1 cellular context compared by ENCODE assay signal in genomic region chr3:38164966-38165721, GRCh38.
TF ChIP-seq lines count a peak whose summit lies in the region.

OXSR1 (plus strand) TSS chr3:38165537; CDS start chr3:38165877, 340 bp downstream.

TF ChIP-seq in HepG2, 621 proteins besides CTCF, POLR2A, EP300 and RAD21 (continued from another document and continues in another):
- no peak for TF ChIP-seq ATF5 (CRISPR knock-in tag; IDR thresholded peaks at IDR 0.05; ENCODE audit: low read depth)
- peak; percentile 58; the same call in 1 of the 2 replicates for TF ChIP-seq SRY (CRISPR knock-in tag; IDR thresholded peaks at IDR 0.05)
- TF ChIP-seq TBP (CRISPR knock-in tag; IDR thresholded peaks at IDR 0.05) = 0 out of 2 replicates have a peak, but pooled peaks have one; percentile 39
- TF ChIP-seq TSC22D2 (CRISPR knock-in tag; IDR thresholded peaks at IDR 0.05; ENCODE audit: borderline replicate concordance) = peak; percentile 50; the same call in 1 of the 2 replicates
- peak; percentile 14; the same call in 1 of the 2 replicates for TF ChIP-seq BCL6 (CRISPR knock-in tag; IDR thresholded peaks at IDR 0.05)
- no peak for TF ChIP-seq MEIS1 (CRISPR knock-in tag; IDR thresholded peaks at IDR 0.05; ENCODE audit: borderline replicate concordance)
- no peak for TF ChIP-seq SIN3B (IDR thresholded peaks at IDR 0.05; ENCODE audit: low read length)
- peak; percentile 53; the same call in 1 of the 2 replicates for TF ChIP-seq MEIS2 (CRISPR knock-in tag; IDR thresholded peaks at IDR 0.05)
- TF ChIP-seq GLMP (CRISPR knock-in tag; IDR thresholded peaks at IDR 0.05; ENCODE audit: borderline replicate concordance) = no peak
- TF ChIP-seq HHEX (CRISPR knock-in tag; IDR thresholded peaks at IDR 0.05) = no peak
- TF ChIP-seq TFAP4 (IDR thresholded peaks at IDR 0.05; ENCODE audit: borderline replicate concordance, low read depth) = peak; percentile 62; the same call in 1 of the 2 replicates
- TF ChIP-seq ZNF256 (CRISPR knock-in tag; conservative IDR thresholded peaks at IDR 0.05) = peak; percentile 85; the same call in 1 of the 2 replicates
- TF ChIP-seq ZNF607 (CRISPR knock-in tag; IDR thresholded peaks at IDR 0.05; ENCODE audit: borderline replicate concordance) = no peak; the same call in 1 of the 2 replicates
- no peak for TF ChIP-seq ZNF382 (CRISPR knock-in tag; IDR thresholded peaks at IDR 0.05; ENCODE audit: borderline replicate concordance)
- TF ChIP-seq ZNF549 (CRISPR knock-in tag; IDR thresholded peaks at IDR 0.05) = no peak
- TF ChIP-seq ZNF614 (CRISPR knock-in tag; IDR thresholded peaks at IDR 0.05; ENCODE audit: borderline replicate concordance) = peak; percentile 71; the same call in 1 of the 2 replicates
- TF ChIP-seq HMG20B (CRISPR knock-in tag; conservative IDR thresholded peaks at IDR 0.05) = 0 out of 2 replicates have a peak, but pooled peaks have one; percentile 15
- no peak for TF ChIP-seq ZSCAN12 (CRISPR knock-in tag; IDR thresholded peaks at IDR 0.05)
- TF ChIP-seq FOXK2 (IDR thresholded peaks at IDR 0.05) = no peak
- peak; percentile 94 for TF ChIP-seq ATF7 (IDR thresholded peaks at IDR 0.05)
- no peak for TF ChIP-seq ATF7 (CRISPR knock-in tag; IDR thresholded peaks at IDR 0.05)
- TF ChIP-seq ZFYVE20 (CRISPR knock-in tag; IDR thresholded peaks at IDR 0.05; ENCODE audit: borderline replicate concordance, low read depth) = 0 out of 2 replicates have a peak, but pooled peaks have one; percentile 76
- TF ChIP-seq KDM6A (CRISPR knock-in tag; IDR thresholded peaks at IDR 0.05; ENCODE audit: low read depth) = peak; percentile 16; the same call in 1 of the 2 replicates
- peak; percentile 29; the same call in 1 of the 2 replicates for TF ChIP-seq ZFP1 (CRISPR knock-in tag; IDR thresholded peaks at IDR 0.05)
- no peak for TF ChIP-seq SRSF4 (IDR thresholded peaks at IDR 0.05; ENCODE audit: low read depth, low read length, poor library complexity, severe bottlenecking)
- peak; percentile 93; the same call in 1 of the 2 replicates for TF ChIP-seq MTA1 (CRISPR knock-in tag; IDR thresholded peaks at IDR 0.05; ENCODE audit: borderline replicate concordance)
- peak; percentile 87 for TF ChIP-seq ZNF121 (CRISPR knock-in tag; IDR thresholded peaks at IDR 0.05)
- TF ChIP-seq RXRA (CRISPR knock-in tag; IDR thresholded peaks at IDR 0.05) = no peak; the same call in none of the 2 replicates
- TF ChIP-seq SUZ12 (IDR thresholded peaks at IDR 0.05; ENCODE audit: low read depth, low read length) = no peak
- peak; percentile 41 for TF ChIP-seq MIER3 (CRISPR knock-in tag; IDR thresholded peaks at IDR 0.05; ENCODE audit: borderline replicate concordance)
- TF ChIP-seq CENPBD1 (CRISPR knock-in tag; IDR thresholded peaks at IDR 0.05; ENCODE audit: borderline replicate concordance, low read depth) = 0 out of 2 replicates have a peak, but pooled peaks have one; percentile 83
- no peak; the same call in 1 of the 2 replicates for TF ChIP-seq JUNB (CRISPR knock-in tag; IDR thresholded peaks at IDR 0.05; ENCODE audit: borderline replicate concordance)
- peak; percentile 31; the same call in 1 of the 2 replicates for TF ChIP-seq TFE3 (CRISPR knock-in tag; IDR thresholded peaks at IDR 0.05)
- 0 out of 2 replicates have a peak, but pooled peaks have one; percentile 15 for TF ChIP-seq ZNF749 (CRISPR knock-in tag; IDR thresholded peaks at IDR 0.05; ENCODE audit: borderline replicate concordance)
- no peak for TF ChIP-seq ZBTB40 (IDR thresholded peaks at IDR 0.05)
- TF ChIP-seq ZBTB40 (CRISPR knock-in tag; IDR thresholded peaks at IDR 0.05) = no peak; the same call in none of the 2 replicates
- peak; percentile 64 for TF ChIP-seq GABPA (IDR thresholded peaks at IDR 0.05; ENCODE audit: low read depth, low read length)
- peak; percentile 93 for TF ChIP-seq GABPA (CRISPR knock-in tag; IDR thresholded peaks at IDR 0.05; ENCODE audit: low read depth)
- peak; percentile 78 for TF ChIP-seq POLR2G (IDR thresholded peaks at IDR 0.05; ENCODE audit: low read depth, low read length)
- peak; percentile 66; the same call in 1 of the 2 replicates for TF ChIP-seq TP53 (CRISPR knock-in tag; conservative IDR thresholded peaks at IDR 0.05)
- TF ChIP-seq GFI1 (CRISPR knock-in tag; IDR thresholded peaks at IDR 0.05; ENCODE audit: borderline replicate concordance) = 0 out of 2 replicates have a peak, but pooled peaks have one; percentile 44
- no peak for TF ChIP-seq ZNF800 (CRISPR knock-in tag; IDR thresholded peaks at IDR 0.05)
- TF ChIP-seq ATF2 (CRISPR knock-in tag; IDR thresholded peaks at IDR 0.05) = peak; percentile 70; the same call in 1 of the 2 replicates
- TF ChIP-seq TOPORS (CRISPR knock-in tag; IDR thresholded peaks at IDR 0.05) = no peak
- no peak for TF ChIP-seq ZNF367 (CRISPR knock-in tag; IDR thresholded peaks at IDR 0.05; ENCODE audit: borderline replicate concordance)
